In the genomic region with DNA sequence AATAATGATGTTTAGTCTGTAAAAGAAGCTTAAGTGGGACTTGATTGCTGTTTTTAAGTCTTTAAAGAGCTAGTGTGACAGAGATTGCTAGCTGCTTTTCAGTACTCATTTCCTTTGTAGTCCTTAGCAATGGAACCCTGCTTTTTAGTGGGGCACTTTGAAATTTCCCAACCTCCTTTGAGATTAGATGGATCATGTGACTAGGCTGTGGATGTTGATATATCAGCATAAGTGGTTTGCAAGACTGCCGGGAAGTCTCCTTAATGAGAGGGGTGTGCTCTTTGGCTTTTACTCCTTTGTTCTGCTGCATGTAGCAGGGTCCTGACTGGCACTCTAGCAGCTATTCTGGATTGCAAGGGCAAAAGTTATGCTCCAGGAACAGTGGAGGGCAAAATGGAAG, we compare ENCODE assay signal across 1 cellular context.
TF ChIP-seq lines count a peak whose summit lies in the region.

No MANE protein-coding gene starts in this region.

TF ChIP-seq in neural cell, 6 proteins besides CTCF, POLR2A, EP300 and RAD21 (continued from another document):
- no peak for TF ChIP-seq REST (IDR thresholded peaks at IDR 0.05; ENCODE audit: borderline replicate concordance)
- TF ChIP-seq MXI1 (conservative IDR thresholded peaks at IDR 0.05; ENCODE audit: poor library complexity, severe bottlenecking): no peak
- TF ChIP-seq EZH2 (IDR thresholded peaks at IDR 0.05; ENCODE audit: borderline replicate concordance, insufficient read depth, low read length, poor library complexity, severe bottlenecking): no peak
- no peak for TF ChIP-seq POLR2AphosphoS5 (IDR thresholded peaks at IDR 0.05)
- TF ChIP-seq SMC3 (conservative IDR thresholded peaks at IDR 0.05; ENCODE audit: poor library complexity): no peak
